In genomic region chr19:57406516-57407123, GRCh38 we compare ENCODE assay signal across 8 cellular contexts. TPM values are rescaled to one million over a fixed set of nuclear protein-coding genes. Genes with fewer than 3 reads are reported as not detected.
DNase-seq lines count a peak whose midpoint lies in the region; ATAC-seq lines count a peak whose summit lies in the region.

No MANE protein-coding gene starts in this region.

- H3K4me1 Mint-ChIP-seq in activated CD4-positive, alpha-beta T cell treated with anti-CD3 and anti-CD28 coated beads for 36 hours: peaks cover 8% of the 10 kb centered on the region

- H3K27ac Mint-ChIP-seq in activated CD4-positive, alpha-beta T cell treated with anti-CD3 and anti-CD28 coated beads for 36 hours: no peak overlapping the region

- no peak overlapping the region for H3K4me3 Mint-ChIP-seq in activated CD4-positive, alpha-beta T cell treated with anti-CD3 and anti-CD28 coated beads for 36 hours

- no peaks in the 10 kb centered on the region for H3K27me3 Mint-ChIP-seq in activated CD4-positive, alpha-beta T cell treated with anti-CD3 and anti-CD28 coated beads for 36 hours

- POLR2A ChIA-PET in activated CD4-positive, alpha-beta T cell treated with anti-CD3 and anti-CD28 coated beads for 36 hours (lab: Charles Lee): no interaction called here

- ATAC-seq in activated CD4-positive, alpha-beta T cell treated with anti-CD3 and anti-CD28 coated beads for 36 hours: peak; percentile 65
- ATAC-seq in HG02885 (IDR thresholded peaks at IDR 0.05; ENCODE audit: poor library complexity, unreplicated experiment): no peak

- intact Hi-C loops in activated CD4-positive, alpha-beta T cell treated with anti-CD3 and anti-CD28 coated beads for 36 hours (cut with DNase I, micrococcal nuclease): loop anchor here (1.0 kb wide), 2 partner anchors 510 to 749 kb away; partner anchors contain the start of gene ZNF417 (in 1 of the 2)

- H3K36me3 Mint-ChIP-seq in activated CD4-positive, alpha-beta T cell treated with anti-CD3 and anti-CD28 coated beads for 36 hours (ENCODE audit: low read depth): peaks cover 11% of the 10 kb centered on the region

- DNase-seq in NCI-H1417 (lab: John Stamatoyannopoulos, UW) (peak; percentile 34 to 67 (median 51)), NCI-H1417 treated with DMSO at 0.1 percent for 48 hours (lab: John Stamatoyannopoulos, UW) (no peak), NCI-H2171 (lab: John Stamatoyannopoulos, UW) (peak; percentile 13), left kidney (ENCODE audit: low read depth, low spot score) (peak; percentile 83)
- DNase-seq in activated CD4-positive, alpha-beta T cell treated with anti-CD3 and anti-CD28 coated beads for 36 hours: peak; percentile 87
- peak; percentile 48 for DNase-seq in central memory CD4-positive, alpha-beta T cell
- peak; percentile 26 for DNase-seq in stimulated activated CD8-positive, alpha-beta memory T cell treated with anti-CD3 and anti-CD28 coated beads, Interleukin-15, amount 100 ng/mL, for 24 hours (ENCODE audit: low read depth)

- peaks cover 7% of the 10 kb centered on the region for H3K9me3 Mint-ChIP-seq in activated CD4-positive, alpha-beta T cell treated with anti-CD3 and anti-CD28 coated beads for 36 hours (ENCODE audit: low read depth)

- CTCF ChIA-PET in activated CD4-positive, alpha-beta T cell treated with anti-CD3 and anti-CD28 coated beads for 36 hours (lab: Charles Lee): interaction anchor here (0.6 to 1.1 kb wide), 4 partner anchors 29 to 440 kb away, joined by 3 to 4 read pairs (median 3); partner anchors contain the start of genes TRAPPC2B, ZNF547 and ZNF749

RNA-seq across cellular contexts. Expression of gene ZNF17, which starts 4.3 kb away (rescaled TPM):
- 1 to 10 TPM; 6.4 to 8.3 TPM for total RNA-seq in activated CD4-positive, alpha-beta T cell treated with anti-CD3 and anti-CD28 coated beads for 36 hours

RNA-seq across cellular contexts. Expression of gene ZNF548, which starts 17.0 kb away (rescaled TPM):
- 10 to 100 TPM; 15.1 to 20.3 TPM for total RNA-seq in activated CD4-positive, alpha-beta T cell treated with anti-CD3 and anti-CD28 coated beads for 36 hours

RNA-seq across cellular contexts. Expression of gene ZNF749, which starts 28.5 kb away (rescaled TPM):
- 10 to 100 TPM; 10.6 to 17.9 TPM for total RNA-seq in activated CD4-positive, alpha-beta T cell treated with anti-CD3 and anti-CD28 coated beads for 36 hours

RNA-seq across cellular contexts. Expression of gene TRAPPC2B, which starts 43.3 kb away (rescaled TPM):
- total RNA-seq in activated CD4-positive, alpha-beta T cell treated with anti-CD3 and anti-CD28 coated beads for 36 hours: 1 to 10 TPM; 3.2 to 6.1 TPM

RNA-seq across cellular contexts. Expression of gene ZNF547, which starts 43.3 kb away (rescaled TPM):
- total RNA-seq in activated CD4-positive, alpha-beta T cell treated with anti-CD3 and anti-CD28 coated beads for 36 hours: 1 to 10 TPM; 1.5 to 1.7 TPM
